1 cellular context compared by ENCODE assay signal in the genomic region with DNA sequence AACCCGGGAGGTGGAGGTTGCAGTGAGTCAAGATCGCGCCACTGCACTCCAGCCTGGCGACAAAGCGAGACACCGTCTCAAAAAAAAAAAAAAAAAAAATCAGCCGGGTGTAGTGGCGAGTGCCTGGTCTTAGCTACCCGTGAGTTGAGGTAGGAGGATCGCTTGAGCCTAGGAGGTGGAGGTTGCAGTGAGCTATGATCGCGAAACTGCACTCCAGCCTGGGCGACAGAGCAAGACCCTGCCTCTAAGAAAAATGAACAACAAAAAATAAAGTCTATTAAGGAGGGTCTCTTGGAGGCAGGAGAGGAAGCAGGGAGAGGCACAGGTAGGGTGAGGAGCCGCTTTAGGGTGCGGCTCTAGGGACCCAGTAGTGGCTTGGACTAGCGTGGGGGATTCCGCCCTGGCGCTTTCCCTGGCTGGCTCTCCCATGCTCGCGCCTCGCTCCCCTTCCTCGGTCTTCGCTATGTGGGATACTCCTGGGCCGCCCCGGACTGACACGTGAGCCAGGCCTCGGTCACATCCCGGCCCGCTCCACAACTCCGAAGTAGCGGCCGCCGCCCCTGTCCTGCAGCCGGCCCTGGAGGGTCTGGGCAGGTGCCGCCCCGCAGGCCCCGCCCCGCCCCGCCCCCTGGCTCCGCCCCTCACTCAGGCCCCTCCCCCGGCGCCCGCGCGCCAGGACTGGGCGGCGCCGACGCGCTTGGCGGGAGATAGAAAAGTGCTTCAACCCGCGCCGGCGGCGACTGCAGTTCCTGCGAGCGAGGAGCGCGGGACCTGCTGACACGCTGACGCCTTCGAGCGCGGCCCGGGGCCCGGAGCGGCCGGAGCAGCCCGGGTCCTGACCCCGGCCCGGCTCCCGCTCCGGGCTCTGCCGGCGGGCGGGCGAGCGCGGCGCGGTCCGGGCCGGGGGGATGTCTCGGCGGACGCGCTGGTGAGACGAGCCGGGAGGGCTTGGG.
TF ChIP-seq lines count a peak whose summit lies in the region.

A gene (plus strand): TSS at position 739 of the 953 bp plus-strand sequence. CDS start 170 bp downstream, at position 909.

TF ChIP-seq in HepG2, 621 proteins besides CTCF, POLR2A, EP300 and RAD21 (continued from another document and continues in another):
- TF ChIP-seq, protein P1, sequence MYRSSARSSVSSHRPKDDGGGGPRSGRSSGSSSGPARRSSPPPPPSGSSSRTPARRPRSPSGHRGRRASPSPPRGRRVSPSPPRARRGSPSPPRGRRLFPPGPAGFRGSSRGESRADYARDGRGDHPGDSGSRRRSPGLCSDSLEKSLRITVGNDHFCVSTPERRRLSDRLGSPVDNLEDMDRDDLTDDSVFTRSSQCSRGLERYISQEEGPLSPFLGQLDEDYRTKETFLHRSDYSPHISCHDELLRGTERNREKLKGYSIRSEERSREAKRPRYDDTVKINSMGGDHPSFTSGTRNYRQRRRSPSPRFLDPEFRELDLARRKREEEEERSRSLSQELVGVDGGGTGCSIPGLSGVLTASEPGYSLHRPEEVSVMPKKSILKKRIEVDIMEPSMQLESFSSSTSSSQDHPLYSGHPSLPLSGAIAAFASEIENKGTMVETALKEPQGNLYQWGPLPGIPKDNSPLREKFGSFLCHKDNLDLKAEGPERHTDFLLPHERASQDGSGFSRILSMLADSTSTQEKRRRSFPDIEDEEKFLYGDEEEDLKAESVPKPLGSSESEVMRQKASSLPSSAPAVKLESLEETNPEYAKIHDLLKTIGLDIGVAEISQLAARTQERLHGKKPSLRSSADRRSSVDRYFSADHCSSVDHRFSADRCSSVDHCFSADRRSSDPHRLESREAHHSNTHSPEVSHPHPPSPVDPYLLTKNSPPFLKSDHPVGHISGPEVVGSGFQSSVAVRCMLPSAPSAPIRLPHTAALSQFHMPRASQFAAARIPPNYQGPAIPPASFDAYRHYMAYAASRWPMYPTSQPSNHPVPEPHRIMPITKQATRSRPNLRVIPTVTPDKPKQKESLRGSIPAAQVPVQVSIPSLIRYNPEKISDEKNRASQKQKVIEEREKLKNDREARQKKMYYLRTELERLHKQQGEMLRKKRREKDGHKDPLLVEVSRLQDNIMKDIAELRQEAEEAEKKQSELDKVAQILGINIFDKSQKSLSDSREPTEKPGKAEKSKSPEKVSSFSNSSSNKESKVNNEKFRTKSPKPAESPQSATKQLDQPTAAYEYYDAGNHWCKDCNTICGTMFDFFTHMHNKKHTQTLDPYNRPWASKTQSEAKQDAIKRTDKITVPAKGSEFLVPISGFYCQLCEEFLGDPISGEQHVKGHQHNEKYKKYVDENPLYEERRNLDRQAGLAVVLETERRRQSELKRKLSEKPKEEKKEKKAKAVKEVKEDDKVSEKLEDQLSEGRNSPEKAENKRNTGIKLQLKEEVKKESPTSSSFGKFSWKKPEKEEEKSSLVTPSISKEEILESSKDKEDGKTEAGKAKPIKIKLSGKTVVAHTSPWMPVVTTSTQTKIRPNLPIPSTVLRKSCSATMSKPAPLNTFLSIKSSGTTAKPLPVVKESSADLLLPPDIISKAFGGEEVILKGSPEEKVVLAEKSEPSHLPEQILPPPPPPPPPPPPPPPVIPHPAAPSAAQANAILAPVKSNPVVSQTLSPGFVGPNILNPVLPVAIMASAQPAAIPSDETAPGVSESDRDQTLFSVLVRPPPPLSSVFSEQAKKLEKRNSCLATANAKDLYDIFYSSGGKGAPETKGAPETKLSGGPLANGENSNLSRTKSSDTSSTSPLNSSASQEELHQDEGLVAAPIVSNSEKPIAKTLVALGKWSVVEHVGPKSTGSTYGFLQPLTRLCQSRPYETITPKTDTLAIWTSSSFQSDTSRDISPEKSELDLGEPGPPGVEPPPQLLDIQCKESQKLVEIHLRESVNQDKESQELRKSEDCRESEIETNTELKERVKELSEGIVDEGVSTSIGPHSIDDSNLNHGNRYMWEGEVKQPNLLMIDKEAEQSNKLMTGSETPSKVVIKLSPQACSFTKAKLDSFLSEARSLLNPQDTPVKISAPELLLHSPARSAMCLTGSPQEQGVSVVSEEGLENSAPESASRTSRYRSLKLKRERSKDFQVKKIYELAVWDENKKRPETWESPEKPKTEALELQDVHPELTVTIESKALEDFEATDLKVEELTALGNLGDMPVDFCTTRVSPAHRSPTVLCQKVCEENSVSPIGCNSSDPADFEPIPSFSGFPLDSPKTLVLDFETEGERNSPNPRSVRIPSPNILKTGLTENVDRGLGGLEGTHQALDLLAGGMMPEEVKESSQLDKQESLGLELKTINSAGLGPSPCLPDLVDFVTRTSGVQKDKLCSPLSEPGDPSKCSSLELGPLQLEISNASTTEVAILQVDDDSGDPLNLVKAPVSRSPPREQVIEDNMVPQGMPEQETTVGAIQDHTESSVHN (CRISPR knock-in tag; IDR thresholded peaks at IDR 0.05), result no peak; the same call in 1 of the 2 replicates
- no peak; the same call in 1 of the 2 replicates for TF ChIP-seq MEF2D (CRISPR knock-in tag; IDR thresholded peaks at IDR 0.05)
- peak; percentile 46 for TF ChIP-seq PHF20 (CRISPR knock-in tag; IDR thresholded peaks at IDR 0.05)
- TF ChIP-seq, protein P2, sequence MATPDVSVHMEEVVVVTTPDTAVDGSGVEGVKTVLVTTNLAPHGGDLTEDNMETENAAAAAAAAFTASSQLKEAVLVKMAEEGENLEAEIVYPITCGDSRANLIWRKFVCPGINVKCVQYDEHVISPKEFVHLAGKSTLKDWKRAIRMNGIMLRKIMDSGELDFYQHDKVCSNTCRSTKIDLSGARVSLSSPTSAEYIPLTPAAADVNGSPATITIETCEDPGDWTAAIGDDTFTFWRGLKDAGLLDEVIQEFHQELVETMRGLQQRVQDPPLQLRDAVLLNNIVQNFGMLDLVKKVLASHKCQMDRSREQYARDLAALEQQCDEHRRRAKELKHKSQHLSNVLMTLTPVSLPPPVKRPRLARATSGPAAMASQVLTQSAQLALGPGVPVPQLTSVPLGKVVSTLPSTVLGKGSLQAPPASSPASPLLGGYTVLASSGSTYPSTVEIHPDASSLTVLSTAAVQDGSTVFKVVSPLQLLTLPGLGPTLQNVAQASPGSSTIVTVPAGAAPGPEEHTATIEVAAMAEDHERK (CRISPR knock-in tag; IDR thresholded peaks at IDR 0.05; ENCODE audit: low read depth), result peak; percentile 45; the same call in 1 of the 2 replicates
- TF ChIP-seq HNRNPH1 (optimal IDR thresholded peaks at IDR 0.05; ENCODE audit: low read depth, low read length), result no peak
- no peak for TF ChIP-seq FOSL2 (CRISPR knock-in tag; IDR thresholded peaks at IDR 0.05)
- no peak for TF ChIP-seq HNRNPUL1 (IDR thresholded peaks at IDR 0.05; ENCODE audit: low read depth, low read length)
- peak; percentile 75; the same call in 1 of the 2 replicates for TF ChIP-seq ZNF329 (CRISPR knock-in tag; IDR thresholded peaks at IDR 0.05; ENCODE audit: low read depth)
- TF ChIP-seq ZNF788 (CRISPR knock-in tag; IDR thresholded peaks at IDR 0.05; ENCODE audit: borderline replicate concordance), result peak; percentile 74; the same call in 1 of the 2 replicates
- 0 out of 2 replicates have a peak, but pooled peaks have one; percentile 17 for TF ChIP-seq ISL2 (CRISPR knock-in tag; IDR thresholded peaks at IDR 0.05)
- no peak for TF ChIP-seq MBD4 (IDR thresholded peaks at IDR 0.05; ENCODE audit: borderline replicate concordance, low read length)
- TF ChIP-seq NR1H2 (CRISPR knock-in tag; IDR thresholded peaks at IDR 0.05; ENCODE audit: borderline replicate concordance, low read depth), result no peak
- peak; percentile 17; the same call in 1 of the 2 replicates for TF ChIP-seq TBP (CRISPR knock-in tag; IDR thresholded peaks at IDR 0.05)
- TF ChIP-seq SP5 (CRISPR knock-in tag; IDR thresholded peaks at IDR 0.05; ENCODE audit: borderline replicate concordance, low read depth), result peak; percentile 81
- no peak for TF ChIP-seq CC2D1A (CRISPR knock-in tag; IDR thresholded peaks at IDR 0.05)
- peak; percentile 65; the same call in 1 of the 2 replicates for TF ChIP-seq PRMT3 (CRISPR knock-in tag; IDR thresholded peaks at IDR 0.05; ENCODE audit: borderline replicate concordance, low read depth)
- TF ChIP-seq ZNF260 (CRISPR knock-in tag; IDR thresholded peaks at IDR 0.05; ENCODE audit: borderline replicate concordance, low read depth), result 0 out of 2 replicates have a peak, but pooled peaks have one; percentile 65
- TF ChIP-seq ZNF737 (CRISPR knock-in tag; IDR thresholded peaks at IDR 0.05; ENCODE audit: borderline replicate concordance), result no peak
- TF ChIP-seq ZNF558 (CRISPR knock-in tag; IDR thresholded peaks at IDR 0.05; ENCODE audit: borderline replicate concordance), result peak; percentile 86; the same call in 1 of the 2 replicates
- TF ChIP-seq, protein P3, sequence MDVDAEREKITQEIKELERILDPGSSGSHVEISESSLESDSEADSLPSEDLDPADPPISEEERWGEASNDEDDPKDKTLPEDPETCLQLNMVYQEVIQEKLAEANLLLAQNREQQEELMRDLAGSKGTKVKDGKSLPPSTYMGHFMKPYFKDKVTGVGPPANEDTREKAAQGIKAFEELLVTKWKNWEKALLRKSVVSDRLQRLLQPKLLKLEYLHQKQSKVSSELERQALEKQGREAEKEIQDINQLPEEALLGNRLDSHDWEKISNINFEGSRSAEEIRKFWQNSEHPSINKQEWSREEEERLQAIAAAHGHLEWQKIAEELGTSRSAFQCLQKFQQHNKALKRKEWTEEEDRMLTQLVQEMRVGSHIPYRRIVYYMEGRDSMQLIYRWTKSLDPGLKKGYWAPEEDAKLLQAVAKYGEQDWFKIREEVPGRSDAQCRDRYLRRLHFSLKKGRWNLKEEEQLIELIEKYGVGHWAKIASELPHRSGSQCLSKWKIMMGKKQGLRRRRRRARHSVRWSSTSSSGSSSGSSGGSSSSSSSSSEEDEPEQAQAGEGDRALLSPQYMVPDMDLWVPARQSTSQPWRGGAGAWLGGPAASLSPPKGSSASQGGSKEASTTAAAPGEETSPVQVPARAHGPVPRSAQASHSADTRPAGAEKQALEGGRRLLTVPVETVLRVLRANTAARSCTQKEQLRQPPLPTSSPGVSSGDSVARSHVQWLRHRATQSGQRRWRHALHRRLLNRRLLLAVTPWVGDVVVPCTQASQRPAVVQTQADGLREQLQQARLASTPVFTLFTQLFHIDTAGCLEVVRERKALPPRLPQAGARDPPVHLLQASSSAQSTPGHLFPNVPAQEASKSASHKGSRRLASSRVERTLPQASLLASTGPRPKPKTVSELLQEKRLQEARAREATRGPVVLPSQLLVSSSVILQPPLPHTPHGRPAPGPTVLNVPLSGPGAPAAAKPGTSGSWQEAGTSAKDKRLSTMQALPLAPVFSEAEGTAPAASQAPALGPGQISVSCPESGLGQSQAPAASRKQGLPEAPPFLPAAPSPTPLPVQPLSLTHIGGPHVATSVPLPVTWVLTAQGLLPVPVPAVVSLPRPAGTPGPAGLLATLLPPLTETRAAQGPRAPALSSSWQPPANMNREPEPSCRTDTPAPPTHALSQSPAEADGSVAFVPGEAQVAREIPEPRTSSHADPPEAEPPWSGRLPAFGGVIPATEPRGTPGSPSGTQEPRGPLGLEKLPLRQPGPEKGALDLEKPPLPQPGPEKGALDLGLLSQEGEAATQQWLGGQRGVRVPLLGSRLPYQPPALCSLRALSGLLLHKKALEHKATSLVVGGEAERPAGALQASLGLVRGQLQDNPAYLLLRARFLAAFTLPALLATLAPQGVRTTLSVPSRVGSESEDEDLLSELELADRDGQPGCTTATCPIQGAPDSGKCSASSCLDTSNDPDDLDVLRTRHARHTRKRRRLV (CRISPR knock-in tag; IDR thresholded peaks at IDR 0.05), result no peak
- TF ChIP-seq MTF1 (CRISPR knock-in tag; IDR thresholded peaks at IDR 0.05), result no peak
- 0 out of 2 replicates have a peak, but pooled peaks have one; percentile 48 for TF ChIP-seq ZNF446 (CRISPR knock-in tag; IDR thresholded peaks at IDR 0.05)
- no peak for TF ChIP-seq PHB2 (IDR thresholded peaks at IDR 0.05; ENCODE audit: partially characterized antibody)
- TF ChIP-seq ZNF350 (CRISPR knock-in tag; IDR thresholded peaks at IDR 0.05; ENCODE audit: borderline replicate concordance, low read depth), result 0 out of 2 replicates have a peak, but pooled peaks have one; percentile 28
- TF ChIP-seq POLR2G (IDR thresholded peaks at IDR 0.05; ENCODE audit: low read depth, low read length), result peak; percentile 78
- TF ChIP-seq JUN (CRISPR knock-in tag; IDR thresholded peaks at IDR 0.05), result no peak
- TF ChIP-seq, protein P4, sequence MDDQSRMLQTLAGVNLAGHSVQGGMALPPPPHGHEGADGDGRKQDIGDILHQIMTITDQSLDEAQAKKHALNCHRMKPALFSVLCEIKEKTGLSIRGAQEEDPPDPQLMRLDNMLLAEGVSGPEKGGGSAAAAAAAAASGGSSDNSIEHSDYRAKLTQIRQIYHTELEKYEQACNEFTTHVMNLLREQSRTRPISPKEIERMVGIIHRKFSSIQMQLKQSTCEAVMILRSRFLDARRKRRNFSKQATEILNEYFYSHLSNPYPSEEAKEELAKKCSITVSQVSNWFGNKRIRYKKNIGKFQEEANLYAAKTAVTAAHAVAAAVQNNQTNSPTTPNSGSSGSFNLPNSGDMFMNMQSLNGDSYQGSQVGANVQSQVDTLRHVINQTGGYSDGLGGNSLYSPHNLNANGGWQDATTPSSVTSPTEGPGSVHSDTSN (CRISPR knock-in tag; IDR thresholded peaks at IDR 0.05; ENCODE audit: borderline replicate concordance), result no peak
- no peak for TF ChIP-seq HNRNPL (IDR thresholded peaks at IDR 0.05; ENCODE audit: low read depth, low read length)
- no peak for TF ChIP-seq FOXP1 (IDR thresholded peaks at IDR 0.05)
- TF ChIP-seq FOXP1 (CRISPR knock-in tag; IDR thresholded peaks at IDR 0.05), result no peak
- TF ChIP-seq ZNF430 (CRISPR knock-in tag; IDR thresholded peaks at IDR 0.05), result peak; percentile 49
- TF ChIP-seq, protein P5, sequence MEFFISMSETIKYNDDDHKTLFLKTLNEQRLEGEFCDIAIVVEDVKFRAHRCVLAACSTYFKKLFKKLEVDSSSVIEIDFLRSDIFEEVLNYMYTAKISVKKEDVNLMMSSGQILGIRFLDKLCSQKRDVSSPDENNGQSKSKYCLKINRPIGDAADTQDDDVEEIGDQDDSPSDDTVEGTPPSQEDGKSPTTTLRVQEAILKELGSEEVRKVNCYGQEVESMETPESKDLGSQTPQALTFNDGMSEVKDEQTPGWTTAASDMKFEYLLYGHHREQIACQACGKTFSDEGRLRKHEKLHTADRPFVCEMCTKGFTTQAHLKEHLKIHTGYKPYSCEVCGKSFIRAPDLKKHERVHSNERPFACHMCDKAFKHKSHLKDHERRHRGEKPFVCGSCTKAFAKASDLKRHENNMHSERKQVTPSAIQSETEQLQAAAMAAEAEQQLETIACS (CRISPR knock-in tag; IDR thresholded peaks at IDR 0.05), result peak; percentile 48; the same call in 1 of the 2 replicates
- TF ChIP-seq PLRG1 (conservative IDR thresholded peaks at IDR 0.05), result no peak
- no peak for TF ChIP-seq HNF4A (CRISPR knock-in tag; IDR thresholded peaks at IDR 0.05)
- TF ChIP-seq SIN3A (IDR thresholded peaks at IDR 0.05; ENCODE audit: borderline replicate concordance, low read depth, low read length), result peak; percentile 100
- TF ChIP-seq, protein P6, sequence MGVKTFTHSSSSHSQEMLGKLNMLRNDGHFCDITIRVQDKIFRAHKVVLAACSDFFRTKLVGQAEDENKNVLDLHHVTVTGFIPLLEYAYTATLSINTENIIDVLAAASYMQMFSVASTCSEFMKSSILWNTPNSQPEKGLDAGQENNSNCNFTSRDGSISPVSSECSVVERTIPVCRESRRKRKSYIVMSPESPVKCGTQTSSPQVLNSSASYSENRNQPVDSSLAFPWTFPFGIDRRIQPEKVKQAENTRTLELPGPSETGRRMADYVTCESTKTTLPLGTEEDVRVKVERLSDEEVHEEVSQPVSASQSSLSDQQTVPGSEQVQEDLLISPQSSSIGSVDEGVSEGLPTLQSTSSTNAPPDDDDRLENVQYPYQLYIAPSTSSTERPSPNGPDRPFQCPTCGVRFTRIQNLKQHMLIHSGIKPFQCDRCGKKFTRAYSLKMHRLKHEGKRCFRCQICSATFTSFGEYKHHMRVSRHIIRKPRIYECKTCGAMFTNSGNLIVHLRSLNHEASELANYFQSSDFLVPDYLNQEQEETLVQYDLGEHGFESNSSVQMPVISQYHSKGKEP (CRISPR knock-in tag; IDR thresholded peaks at IDR 0.05), result no peak
- TF ChIP-seq GLI4 (CRISPR knock-in tag; IDR thresholded peaks at IDR 0.05; ENCODE audit: borderline replicate concordance), result peak; percentile 52; the same call in 1 of the 2 replicates
- TF ChIP-seq ESRRA (CRISPR knock-in tag; IDR thresholded peaks at IDR 0.05; ENCODE audit: low read depth), result no peak
- TF ChIP-seq HES4 (CRISPR knock-in tag; IDR thresholded peaks at IDR 0.05; ENCODE audit: borderline replicate concordance), result no peak; the same call in 1 of the 2 replicates
